ENCODE assay signal across 9 cellular contexts in the genomic region with DNA sequence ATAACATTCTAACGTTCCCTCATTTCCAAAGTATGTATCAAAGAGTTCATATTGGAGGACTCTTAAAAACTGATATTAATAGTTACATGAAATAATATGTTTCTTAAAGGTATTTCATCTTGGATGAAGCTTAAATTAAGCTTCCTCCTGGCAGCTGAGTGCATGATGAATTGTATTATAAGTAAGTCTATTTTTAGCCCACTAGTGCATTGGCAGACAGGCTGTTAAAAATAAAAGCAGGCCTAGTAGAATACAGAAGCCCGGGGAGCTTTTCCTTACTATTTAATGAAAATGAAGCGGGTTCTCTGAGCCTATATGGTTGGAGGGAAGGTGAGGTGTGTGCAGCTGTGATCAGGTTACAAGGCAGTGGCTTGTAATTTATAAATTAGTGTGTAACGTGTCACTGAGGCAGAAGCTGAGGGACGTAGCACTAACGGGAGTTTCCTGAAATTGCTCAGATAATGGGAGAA.
DNase-seq lines count a peak whose midpoint lies in the region; ATAC-seq, FAIRE-seq and TF ChIP-seq lines count a peak whose summit lies in the region.
"Had no signal": no experiment of that assay in that cellular context is flagged by ENCODE, and none has a peak within 500 bp of the region (broad histone marks: within the 10 kb centered on the region; RNA-seq: fewer than 3 reads in every experiment).

No MANE protein-coding gene starts in this region.

- H2AFZ ChIP-seq in K562 (ENCODE audit: low read depth, low read length) (peak overlapping the region; percentile 99), Karpas-422 (ENCODE audit: low read length) (no peak overlapping the region; the same call in 1 of the 2 replicates)

- in situ Hi-C loops in K562 (cut with MboI) = loop anchor here (5.0 kb wide), 1 partner anchor 34 kb away; no protein-coding TSS in a partner anchor

- no peak for TF ChIP-seq EP300 in K562 (IDR thresholded peaks at IDR 0.05; ENCODE audit: low read length)

- H3K9me2 ChIP-seq in Karpas-422 (replicated peaks; ENCODE audit: insufficient read depth, low read length) = no peaks in the 10 kb centered on the region

- H3K9me3 Mint-ChIP-seq in natural killer cell = no peaks in the 10 kb centered on the region
- H3K9me3 Mint-ChIP-seq: stimulated activated naive CD8-positive, alpha-beta T cell treated with anti-CD3 and anti-CD28 coated beads, Interleukin-15, Interleukin-2, amounts not matched to agents 100 ng/mL and 50 ng/mL, for 24 hours had no signal

- H4K20me1 ChIP-seq in K562 (replicated peaks; ENCODE audit: control insufficient read depth, insufficient read depth, low read length) = no peaks in the 10 kb centered on the region
- H4K20me1 ChIP-seq in Karpas-422 (ENCODE audit: insufficient read depth, low read depth, low read length) = no peaks in the 10 kb centered on the region

- no peaks in the 10 kb centered on the region for H3K36me3 Mint-ChIP-seq in natural killer cell

- peak overlapping the region; percentile 73 for H3K4me2 ChIP-seq in K562 (ENCODE audit: insufficient read depth, low read length)
- H3K4me2 ChIP-seq in Karpas-422 (ENCODE audit: low read depth, low read length, poor library complexity, severe bottlenecking) = no peak overlapping the region

- H3K4me1 ChIP-seq in K562 (replicated peaks in 1 of 2; ENCODE audit: control insufficient read depth in 2 of 2, insufficient read depth in 2 of 2, low read length in 2 of 2) (peaks cover 0 to 11% of the 10 kb centered on the region in 2 experiments; a peak in 3 of 5 replicates), Karpas-422 (ENCODE audit: low read length) (peaks cover 6% of the 10 kb centered on the region; the same call in 1 of the 2 replicates)

- H3K4me3 ChIP-seq in K562 = no peak overlapping the region
- no peak overlapping the region for H3K4me3 ChIP-seq in Karpas-422 (ENCODE audit: low read length)

- H3K27ac ChIP-seq in K562 (ENCODE audit: extremely low read depth, low read depth, low read length) (no peak overlapping the region; the same call in 2 of the 3 replicates), Karpas-422 (ENCODE audit: low read length) (no peak overlapping the region)

- H3K36me3 ChIP-seq in K562 (ENCODE audit: control insufficient read depth, insufficient read depth, low read length) (no peaks in the 10 kb centered on the region), Karpas-422 (ENCODE audit: insufficient read depth, low read length) (no peaks in the 10 kb centered on the region)

- H3K9ac ChIP-seq in K562 (ENCODE audit: insufficient read depth in 1 of 2, low read depth in 2 of 2, low read length in 2 of 2) (0 out of 4 replicates have a peak overlapping the region, but pooled peaks of 1 of the 2 experiments have one; percentile 53), Karpas-422 (ENCODE audit: low read length) (no peak overlapping the region)

- H3K27me3 ChIP-seq in K562 (ENCODE audit: control insufficient read depth in 2 of 2, insufficient read depth in 2 of 2, low read length in 2 of 2) (no peaks in the 10 kb centered on the region), Karpas-422 (ENCODE audit: low read length) (no peaks in the 10 kb centered on the region)

- POLR2A ChIA-PET in K562 (lab: Yijun Ruan, JAX) = interaction anchor here (0.6 to 2.3 kb wide), 6 partner anchors 9 to 1259 kb away, joined by 3 to 11 read pairs (median 3); no protein-coding TSS in a partner anchor

- H3K27ac Mint-ChIP-seq in natural killer cell = no peak overlapping the region
- H3K27ac Mint-ChIP-seq: stimulated activated naive CD8-positive, alpha-beta T cell treated with anti-CD3 and anti-CD28 coated beads, Interleukin-15, Interleukin-2, amounts not matched to agents 100 ng/mL and 50 ng/mL, for 24 hours had no signal

- TF ChIP-seq POLR2A in K562 (conservative IDR thresholded peaks at IDR 0.05) = no peak

- intact Hi-C loops in K562 (cut with micrococcal nuclease) = loop anchor here (1.0 to 2.0 kb wide), 2 partner anchors 28 to 35 kb away; no protein-coding TSS in a partner anchor
- intact Hi-C loops in natural killer cell (cut with micrococcal nuclease) = loop anchor here (1.0 kb wide), 1 partner anchor 35 kb away; no protein-coding TSS in a partner anchor

- no peak for DNase-seq in K562 (ENCODE audit: extremely low read depth in 1 of 4, low spot score in 3 of 4)
- no peak for DNase-seq in natural killer cell
- no peak for DNase-seq in Karpas-422
- no peak for DNase-seq in stimulated activated CD4-positive, alpha-beta T cell treated with anti-CD3 and anti-CD28 coated beads, Interleukin-4, amount 100 ng/mL, for 24 hours
- DNase-seq in NCI-H82 (lab: John Stamatoyannopoulos, UW) = no peak
- no peak for DNase-seq in LoVo (ENCODE audit: low spot score)

- CTCF ChIA-PET in K562 (lab: Yijun Ruan, JAX; ENCODE audit: low intra/inter-chr PET ratio) = interaction anchor here (0.8 to 2.7 kb wide), 2 partner anchors 32 to 35 kb away, joined by 3 to 16 read pairs; no protein-coding TSS in a partner anchor

- no peak for TF ChIP-seq RAD21 in K562 (CRISPR knock-in tag; conservative IDR thresholded peaks at IDR 0.05 in 1 of 2, IDR thresholded peaks at IDR 0.05 in 1 of 2)

- no peak for TF ChIP-seq CTCF in K562 (IDR thresholded peaks at IDR 0.05 in 2 of 3, conservative IDR thresholded peaks at IDR 0.05 in 1 of 3; ENCODE audit: insufficient read depth in 2 of 3, low read depth in 1 of 3, low read length in 3 of 3)
- no peak for TF ChIP-seq CTCF in natural killer cell (IDR thresholded peaks at IDR 0.05)

- H3K4me1 Mint-ChIP-seq in natural killer cell = peaks cover 7 to 9% of the 10 kb centered on the region in 2 donors

- H3K27me3 Mint-ChIP-seq in natural killer cell (ENCODE audit: low read depth in 2 of 2) = peaks cover 8 to 9% of the 10 kb centered on the region in 2 donors

- H3K9me1 ChIP-seq in K562 (ENCODE audit: control insufficient read depth, insufficient read depth, low read length) = no peaks in the 10 kb centered on the region

- peaks cover 6% of the 10 kb centered on the region for H3K9me3 ChIP-seq in K562 (replicated peaks; ENCODE audit: control insufficient read depth, insufficient read depth, low read depth, low read length)
- no peaks in the 10 kb centered on the region for H3K9me3 ChIP-seq in Karpas-422 (ENCODE audit: low read length)

- H3K79me2 ChIP-seq in K562 (ENCODE audit: control insufficient read depth, insufficient read depth, low read length) (no peaks in the 10 kb centered on the region), Karpas-422 (ENCODE audit: low read length) (no peaks in the 10 kb centered on the region)

- FAIRE-seq in K562 (lab: Jason Lieb, UNC) = no peak

- WGBS in K562 (ENCODE audit: insufficient coverage, low coverage, missing lambda C conversion rate) = 26% methylated on average over 6 of the region's 6 CpGs

- BruUV-seq in K562 (replicated peaks; lab: Mats Ljungman, UMichigan) = no TSS peak

- peak; percentile 7 for ATAC-seq in GM18517 (IDR thresholded peaks at IDR 0.05; ENCODE audit: unreplicated experiment)
- peak; percentile 12 for ATAC-seq in HG02610 (IDR thresholded peaks at IDR 0.05; ENCODE audit: unreplicated experiment)
- ATAC-seq in K562 = peak; percentile 48
- peak in 2 of 3 donors; percentile 9 to 13 for ATAC-seq in natural killer cell

- no peak overlapping the region for H3K4me3 Mint-ChIP-seq in natural killer cell
- H3K4me3 Mint-ChIP-seq: stimulated activated naive CD8-positive, alpha-beta T cell treated with anti-CD3 and anti-CD28 coated beads, Interleukin-15, Interleukin-2, amounts not matched to agents 100 ng/mL and 50 ng/mL, for 24 hours had no signal

TF ChIP-seq in K562, 482 proteins besides CTCF, POLR2A, EP300 and RAD21 (continues in another document):
- TF ChIP-seq GATAD2A (IDR thresholded peaks at IDR 0.05) (no peak), CBFA2T2 (conservative IDR thresholded peaks at IDR 0.05) (no peak), HDAC8 (tag; IDR thresholded peaks at IDR 0.05) (no peak), GTF2F1 (IDR thresholded peaks at IDR 0.05; ENCODE audit: low read depth, low read length) (no peak), MEF2A (IDR thresholded peaks at IDR 0.05; ENCODE audit: control insufficient read depth, low read depth, low read length) (peak; percentile 17; the same call in 1 of the 2 replicates), NFIX (CRISPR knock-in tag; IDR thresholded peaks at IDR 0.05; ENCODE audit: low read depth) (0 out of 2 replicates have a peak, but pooled peaks have one; percentile 3), SIRT6 (IDR thresholded peaks at IDR 0.05; ENCODE audit: low read depth, low read length) (no peak), MCM5 (IDR thresholded peaks at IDR 0.05; ENCODE audit: low read depth) (no peak), MED1 (CRISPR knock-in tag; IDR thresholded peaks at IDR 0.05; ENCODE audit: borderline replicate concordance) (no peak)
- TF ChIP-seq, protein P1, sequence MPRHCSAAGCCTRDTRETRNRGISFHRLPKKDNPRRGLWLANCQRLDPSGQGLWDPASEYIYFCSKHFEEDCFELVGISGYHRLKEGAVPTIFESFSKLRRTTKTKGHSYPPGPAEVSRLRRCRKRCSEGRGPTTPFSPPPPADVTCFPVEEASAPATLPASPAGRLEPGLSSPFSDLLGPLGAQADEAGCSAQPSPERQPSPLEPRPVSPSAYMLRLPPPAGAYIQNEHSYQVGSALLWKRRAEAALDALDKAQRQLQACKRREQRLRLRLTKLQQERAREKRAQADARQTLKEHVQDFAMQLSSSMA (CRISPR knock-in tag; IDR thresholded peaks at IDR 0.05) = no peak
- TF ChIP-seq, protein P2, sequence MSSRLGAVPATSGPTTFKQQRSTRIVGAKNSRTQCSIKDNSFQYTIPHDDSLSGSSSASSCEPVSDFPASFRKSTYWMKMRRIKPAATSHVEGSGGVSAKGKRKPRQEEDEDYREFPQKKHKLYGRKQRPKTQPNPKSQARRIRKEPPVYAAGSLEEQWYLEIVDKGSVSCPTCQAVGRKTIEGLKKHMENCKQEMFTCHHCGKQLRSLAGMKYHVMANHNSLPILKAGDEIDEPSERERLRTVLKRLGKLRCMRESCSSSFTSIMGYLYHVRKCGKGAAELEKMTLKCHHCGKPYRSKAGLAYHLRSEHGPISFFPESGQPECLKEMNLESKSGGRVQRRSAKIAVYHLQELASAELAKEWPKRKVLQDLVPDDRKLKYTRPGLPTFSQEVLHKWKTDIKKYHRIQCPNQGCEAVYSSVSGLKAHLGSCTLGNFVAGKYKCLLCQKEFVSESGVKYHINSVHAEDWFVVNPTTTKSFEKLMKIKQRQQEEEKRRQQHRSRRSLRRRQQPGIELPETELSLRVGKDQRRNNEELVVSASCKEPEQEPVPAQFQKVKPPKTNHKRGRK (tag; IDR thresholded peaks at IDR 0.05) = no peak
- TF ChIP-seq, protein P3, sequence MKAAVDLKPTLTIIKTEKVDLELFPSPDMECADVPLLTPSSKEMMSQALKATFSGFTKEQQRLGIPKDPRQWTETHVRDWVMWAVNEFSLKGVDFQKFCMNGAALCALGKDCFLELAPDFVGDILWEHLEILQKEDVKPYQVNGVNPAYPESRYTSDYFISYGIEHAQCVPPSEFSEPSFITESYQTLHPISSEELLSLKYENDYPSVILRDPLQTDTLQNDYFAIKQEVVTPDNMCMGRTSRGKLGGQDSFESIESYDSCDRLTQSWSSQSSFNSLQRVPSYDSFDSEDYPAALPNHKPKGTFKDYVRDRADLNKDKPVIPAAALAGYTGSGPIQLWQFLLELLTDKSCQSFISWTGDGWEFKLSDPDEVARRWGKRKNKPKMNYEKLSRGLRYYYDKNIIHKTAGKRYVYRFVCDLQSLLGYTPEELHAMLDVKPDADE (conservative IDR thresholded peaks at IDR 0.05; ENCODE audit: control insufficient read depth, low read depth, low read length) = no peak
